11 cellular contexts compared by ENCODE assay signal in genomic region chr13:31891472-31891871, GRCh38.
DNase-seq lines count a peak whose midpoint lies in the region; ATAC-seq and TF ChIP-seq lines count a peak whose summit lies in the region.
"Had no signal": no experiment of that assay in that cellular context is flagged by ENCODE, and none has a peak within 500 bp of the region (broad histone marks: within the 10 kb centered on the region; RNA-seq: fewer than 3 reads in every experiment).

No MANE protein-coding gene starts in this region.

- TF ChIP-seq CTCF in lung (IDR thresholded peaks at IDR 0.05; ENCODE audit: control extremely low read depth, extremely low read depth) (no peak), upper lobe of left lung (IDR thresholded peaks at IDR 0.05) (no peak)

- H3K36me3 ChIP-seq in lung (ENCODE audit: control insufficient read depth in 2 of 2, insufficient read depth in 2 of 2, low read length in 2 of 2) (no peaks in the 10 kb centered on the region), upper lobe of left lung (no peaks in the 10 kb centered on the region), HAP-1 (replicated peaks) (no peaks in the 10 kb centered on the region)

- H3K4me3 ChIP-seq in lung, result no peak overlapping the region
- no peak overlapping the region for H3K4me3 ChIP-seq in upper lobe of left lung
- H3K4me3 ChIP-seq in HAP-1, result no peak overlapping the region

- peaks cover 3 to 20% of the 10 kb centered on the region in 2 donors for H3K4me1 ChIP-seq in lung (ENCODE audit: control insufficient read depth in 2 of 2, insufficient read depth in 2 of 2, low read length in 2 of 2)
- peaks cover 0 to 7% (median 0%) of the 10 kb centered on the region in 4 donors for H3K4me1 ChIP-seq in upper lobe of left lung
- H3K4me1 ChIP-seq in HAP-1, result peaks cover 22% of the 10 kb centered on the region

- H3K9me3 ChIP-seq in T-helper 17 cell (ENCODE audit: control insufficient read depth, low read length, poor library complexity, severe bottlenecking), result no peaks in the 10 kb centered on the region
- H3K9me3 ChIP-seq in lung (ENCODE audit: control insufficient read depth in 2 of 2, insufficient read depth in 1 of 2, low read length in 1 of 2), result peaks cover 0 to 2% of the 10 kb centered on the region in 2 donors
- no peaks in the 10 kb centered on the region for H3K9me3 ChIP-seq in upper lobe of left lung
- no peaks in the 10 kb centered on the region for H3K9me3 ChIP-seq in HAP-1

- H3K27ac Mint-ChIP-seq in T-helper 17 cell, result peak overlapping the region; percentile 29
- H3K27ac Mint-ChIP-seq: memory B cell had no signal

- WGBS in lung, 2 donors, result 49 to 68% methylated on average over 2 of the region's 2 CpGs
- 50 to 51% methylated on average over 2 of the region's 2 CpGs for WGBS in upper lobe of left lung, 2 donors

- no peak for TF ChIP-seq EP300 in upper lobe of left lung (IDR thresholded peaks at IDR 0.05)

- no peak overlapping the region for H3K4me3 Mint-ChIP-seq in T-helper 17 cell
- H3K4me3 Mint-ChIP-seq: CD14-positive monocyte, memory B cell had no signal

- no peaks in the 10 kb centered on the region for H3K27me3 ChIP-seq in lung (ENCODE audit: control insufficient read depth, insufficient read depth)
- H3K27me3 ChIP-seq in upper lobe of left lung, result no peaks in the 10 kb centered on the region
- no peaks in the 10 kb centered on the region for H3K27me3 ChIP-seq in HAP-1 (ENCODE audit: low read depth)

- no peaks in the 10 kb centered on the region for H3K27me3 Mint-ChIP-seq in T-helper 17 cell
- H3K27me3 Mint-ChIP-seq: memory B cell had no signal

- in situ Hi-C loops in HAP-1 (cut with MboI; ENCODE audit: low sequenced_read_pairs), result no loop called here

- DNase-seq in T-helper 17 cell, result no peak
- DNase-seq in lung (ENCODE audit: low spot score), result peak; percentile 54
- DNase-seq in upper lobe of left lung, result peak in 1 of 2 donors; percentile 56
- DNase-seq in HAP-1 (ENCODE audit: low spot score in 2 of 2), result no peak
- no peak for DNase-seq in NCI-H1436 treated with DMSO at 0.1 percent for 48 hours (lab: John Stamatoyannopoulos, UW)
- DNase-seq in COLO829 (ENCODE audit: low spot score), result no peak
- DNase-seq: activated gamma-delta T cell treated with Interleukin-2 at 50 U/mL for 16 hours; NK-92 treated with Interleukin-12 subunit alpha and Interleukin-12 subunit beta, amount 100 ng/mL, for 24 hours had no signal

- H3K36me3 Mint-ChIP-seq in T-helper 17 cell (ENCODE audit: low read depth), result no peaks in the 10 kb centered on the region
- H3K36me3 Mint-ChIP-seq: memory B cell had no signal

- TF ChIP-seq POLR2A in upper lobe of left lung (IDR thresholded peaks at IDR 0.05), result no peak

- H3K27ac ChIP-seq in lung (ENCODE audit: low read depth in 1 of 2, low read length in 1 of 2) (peak overlapping the region in 1 of 2 donors; percentile 82), upper lobe of left lung (peak overlapping the region in 2 of 4 donors; percentile 5 to 27)

- no peak for ATAC-seq in T-helper 17 cell
- ATAC-seq in esophagus mucosa, result peak; percentile 73
- peak; percentile 61 for ATAC-seq in lung (ENCODE audit: insufficient read depth, low FRiP score)
- ATAC-seq in upper lobe of left lung (ENCODE audit: low FRiP score in 2 of 2), result peak; percentile 47 to 88

- H3K4me1 Mint-ChIP-seq in T-helper 17 cell, result peaks cover 35% of the 10 kb centered on the region
